Comparison of ENCODE assay signal across 1 cellular context in genomic region chr2:38508311-38509039, GRCh38.
TF ChIP-seq lines count a peak whose summit lies in the region.

No MANE protein-coding gene starts in this region.

TF ChIP-seq in HepG2, 621 proteins besides CTCF, POLR2A, EP300 and RAD21 (continued from another document and continues in another):
- no peak for TF ChIP-seq GMEB1 (CRISPR knock-in tag; IDR thresholded peaks at IDR 0.05; ENCODE audit: borderline replicate concordance)
- TF ChIP-seq HES4 (CRISPR knock-in tag; IDR thresholded peaks at IDR 0.05; ENCODE audit: borderline replicate concordance), result no peak
- no peak for TF ChIP-seq FIP1L1 (IDR thresholded peaks at IDR 0.05; ENCODE audit: borderline replicate concordance, insufficient read depth, low read depth, low read length)
- TF ChIP-seq RERE (CRISPR knock-in tag; IDR thresholded peaks at IDR 0.05; ENCODE audit: low read depth), result no peak
- TF ChIP-seq NR2F2 (IDR thresholded peaks at IDR 0.05; ENCODE audit: borderline replicate concordance, low read depth), result no peak
- TF ChIP-seq ZHX1 (CRISPR knock-in tag; IDR thresholded peaks at IDR 0.05; ENCODE audit: low read depth), result no peak
- no peak; the same call in 1 of the 2 replicates for TF ChIP-seq EHMT2 (IDR thresholded peaks at IDR 0.05; ENCODE audit: borderline replicate concordance, low read depth, low read length)
- TF ChIP-seq U2AF2 (IDR thresholded peaks at IDR 0.05; ENCODE audit: low read depth, low read length), result no peak
- peak; percentile 91 for TF ChIP-seq MAX (IDR thresholded peaks at IDR 0.05)
- peak; percentile 58 for TF ChIP-seq FOSL2 (CRISPR knock-in tag; IDR thresholded peaks at IDR 0.05)
- TF ChIP-seq HIC2 (CRISPR knock-in tag; IDR thresholded peaks at IDR 0.05; ENCODE audit: low read depth), result 0 out of 2 replicates have a peak, but pooled peaks have one; percentile 35
- TF ChIP-seq ZNF567 (CRISPR knock-in tag; IDR thresholded peaks at IDR 0.05; ENCODE audit: borderline replicate concordance), result no peak
- peak; percentile 68; the same call in 1 of the 2 replicates for TF ChIP-seq HIVEP1 (CRISPR knock-in tag; IDR thresholded peaks at IDR 0.05)
- no peak for TF ChIP-seq ZNF460 (CRISPR knock-in tag; IDR thresholded peaks at IDR 0.05; ENCODE audit: borderline replicate concordance)
- no peak for TF ChIP-seq ZNF616 (CRISPR knock-in tag; IDR thresholded peaks at IDR 0.05; ENCODE audit: low read depth)
- no peak; the same call in 1 of the 2 replicates for TF ChIP-seq UBTF (CRISPR knock-in tag; IDR thresholded peaks at IDR 0.05)
- TF ChIP-seq ZBTB26 (CRISPR knock-in tag; IDR thresholded peaks at IDR 0.05; ENCODE audit: borderline replicate concordance), result peak; percentile 94
- no peak for TF ChIP-seq ATF4 (CRISPR knock-in tag; IDR thresholded peaks at IDR 0.05)
- TF ChIP-seq SMAD9 (CRISPR knock-in tag; IDR thresholded peaks at IDR 0.05), result no peak
- TF ChIP-seq ZNF501 (CRISPR knock-in tag; IDR thresholded peaks at IDR 0.05), result peak; percentile 90
- no peak; the same call in 1 of the 2 replicates for TF ChIP-seq ZNF747 (CRISPR knock-in tag; IDR thresholded peaks at IDR 0.05; ENCODE audit: borderline replicate concordance)
- 0 out of 2 replicates have a peak, but pooled peaks have one; percentile 67 for TF ChIP-seq TMF1 (CRISPR knock-in tag; IDR thresholded peaks at IDR 0.05; ENCODE audit: low read depth)
- no peak for TF ChIP-seq ZMYM2 (CRISPR knock-in tag; IDR thresholded peaks at IDR 0.05)
- peak; percentile 55; the same call in 1 of the 2 replicates for TF ChIP-seq ZBTB33 (CRISPR knock-in tag; IDR thresholded peaks at IDR 0.05)
- no peak for TF ChIP-seq STAT6 (CRISPR knock-in tag; IDR thresholded peaks at IDR 0.05; ENCODE audit: borderline replicate concordance)
- TF ChIP-seq CBX2 (IDR thresholded peaks at IDR 0.05; ENCODE audit: low read depth, low read length), result no peak
- TF ChIP-seq CBX2 (CRISPR knock-in tag; IDR thresholded peaks at IDR 0.05; ENCODE audit: low read depth), result no peak
- TF ChIP-seq ETV6 (CRISPR knock-in tag; conservative IDR thresholded peaks at IDR 0.05), result no peak
- TF ChIP-seq ZNF367 (CRISPR knock-in tag; IDR thresholded peaks at IDR 0.05; ENCODE audit: borderline replicate concordance), result no peak
- no peak; the same call in 1 of the 2 replicates for TF ChIP-seq ZNF264 (CRISPR knock-in tag; IDR thresholded peaks at IDR 0.05)
